In genomic region chr11:86418929-86419328, GRCh38 we compare ENCODE assay signal across 9 cellular contexts. TPM values are rescaled to one million over a fixed set of nuclear protein-coding genes. Genes with fewer than 3 reads are reported as not detected.
A peak's percentile ranks its signal among the peaks of the same experiment; 100 is the strongest.
DNase-seq lines count a peak whose midpoint lies in the region; ATAC-seq and TF ChIP-seq lines count a peak whose summit lies in the region.
"Had no signal": no experiment of that assay in that cellular context is flagged by ENCODE, and none has a peak within 500 bp of the region (broad histone marks: within the 10 kb centered on the region; RNA-seq: fewer than 3 reads in every experiment).

No MANE protein-coding gene starts in this region.

- H3K4me1 ChIP-seq in breast epithelium: no peaks in the 10 kb centered on the region
- peaks cover 7% of the 10 kb centered on the region for H3K4me1 ChIP-seq in Loucy (ENCODE audit: insufficient read depth, low read length, poor library complexity, severe bottlenecking)
- no peaks in the 10 kb centered on the region for H3K4me1 ChIP-seq in MM.1S (ENCODE audit: low read length)
- H3K4me1 ChIP-seq in upper lobe of right lung: no peaks in the 10 kb centered on the region

- H2AFZ ChIP-seq in Loucy (ENCODE audit: low read length) (no peak overlapping the region), MM.1S (ENCODE audit: low read length) (no peak overlapping the region)

- H3K4me3 Mint-ChIP-seq in MCF 10A (ENCODE audit: unreplicated experiment) (no peak overlapping the region), type B pancreatic cell (no peak overlapping the region)

- H3K9ac ChIP-seq in Loucy (ENCODE audit: low read depth, low read length, poor library complexity, severe bottlenecking) (no peak overlapping the region), MM.1S (ENCODE audit: low read length) (no peak overlapping the region)

- POLR2A ChIA-PET in MCF 10A (lab: Yijun Ruan, JAX): interaction anchor here (1.0 kb wide), 1 partner anchor 58 kb away, joined by 3 read pairs; no protein-coding TSS in a partner anchor

- H3K4me2 ChIP-seq in Loucy (ENCODE audit: low read depth, low read length, poor library complexity, severe bottlenecking) (no peak overlapping the region), MM.1S (ENCODE audit: low read depth, low read length) (no peak overlapping the region)

- H3K27me3 ChIP-seq in breast epithelium (no peaks in the 10 kb centered on the region), Loucy (ENCODE audit: insufficient read depth, low read length, poor library complexity, severe bottlenecking) (no peaks in the 10 kb centered on the region), MM.1S (replicated peaks; ENCODE audit: insufficient read depth, low read length) (no peaks in the 10 kb centered on the region), upper lobe of right lung (no peaks in the 10 kb centered on the region)

- peak; percentile 30 for DNase-seq in MCF 10A (ENCODE audit: unreplicated experiment)
- no peak for DNase-seq in breast epithelium (ENCODE audit: low spot score in 2 of 2)
- peak in 1 of 2 donors; percentile 24 for DNase-seq in cardiac fibroblast (ENCODE audit: low read depth in 2 of 2)
- no peak for DNase-seq in type B pancreatic cell (ENCODE audit: extremely low spot score, unreplicated experiment)
- no peak for DNase-seq in MM.1S
- no peak for DNase-seq in upper lobe of right lung
- DNase-seq: DMS79 treated with DMSO at 0.1 percent for 48 hours had no signal

- H3K9me2 ChIP-seq in Loucy (replicated peaks; ENCODE audit: low read depth, low read length) (no peaks in the 10 kb centered on the region), MM.1S (replicated peaks; ENCODE audit: insufficient read depth, low read length) (no peaks in the 10 kb centered on the region)

- no peaks in the 10 kb centered on the region for H3K36me3 ChIP-seq in breast epithelium
- no peaks in the 10 kb centered on the region for H3K36me3 ChIP-seq in Loucy (ENCODE audit: insufficient read depth, low read length)
- H3K36me3 ChIP-seq in MM.1S (replicated peaks; ENCODE audit: insufficient read depth, low read length): no peaks in the 10 kb centered on the region
- no peaks in the 10 kb centered on the region for H3K36me3 ChIP-seq in upper lobe of right lung

- H3K9me3 ChIP-seq in breast epithelium (no peaks in the 10 kb centered on the region), Loucy (ENCODE audit: insufficient read depth, low read depth, low read length) (no peaks in the 10 kb centered on the region), MM.1S (replicated peaks; ENCODE audit: insufficient read depth, low read length) (no peaks in the 10 kb centered on the region), upper lobe of right lung (no peaks in the 10 kb centered on the region)

- TF ChIP-seq CTCF in MCF 10A (IDR thresholded peaks at IDR 0.05; ENCODE audit: unreplicated experiment) (peak; percentile 10), breast epithelium (IDR thresholded peaks at IDR 0.05) (no peak), Loucy (conservative IDR thresholded peaks at IDR 0.05; ENCODE audit: low read length) (peak; percentile 59), cardiac fibroblast (IDR thresholded peaks at IDR 0.05; ENCODE audit: low read depth, low read length) (peak; percentile 12), type B pancreatic cell (conservative IDR thresholded peaks at IDR 0.05) (peak; percentile 50), MM.1S (IDR thresholded peaks at IDR 0.05; ENCODE audit: low read length) (no peak), upper lobe of right lung (IDR thresholded peaks at IDR 0.05) (no peak)

- no TSS peak for BruUV-seq in MCF 10A (replicated peaks; lab: Mats Ljungman, UMichigan)

- no peaks in the 10 kb centered on the region for H4K20me1 ChIP-seq in Loucy (ENCODE audit: insufficient read depth, low read length, poor library complexity, severe bottlenecking)
- no peaks in the 10 kb centered on the region for H4K20me1 ChIP-seq in MM.1S (ENCODE audit: insufficient read depth, low read length)

- no peaks in the 10 kb centered on the region for H3K4me1 Mint-ChIP-seq in MCF 10A (ENCODE audit: insufficient read depth, unreplicated experiment)
- no peaks in the 10 kb centered on the region for H3K4me1 Mint-ChIP-seq in type B pancreatic cell (ENCODE audit: unreplicated experiment)

- H3K36me3 Mint-ChIP-seq in MCF 10A (ENCODE audit: insufficient read depth, unreplicated experiment): no peaks in the 10 kb centered on the region
- no peaks in the 10 kb centered on the region for H3K36me3 Mint-ChIP-seq in type B pancreatic cell

- H3K9me3 Mint-ChIP-seq in MCF 10A (ENCODE audit: unreplicated experiment) (no peaks in the 10 kb centered on the region), type B pancreatic cell (no peaks in the 10 kb centered on the region)

- H3K4me3 ChIP-seq in breast epithelium (no peak overlapping the region), Loucy (ENCODE audit: low read length, poor library complexity, severe bottlenecking) (no peak overlapping the region), cardiac fibroblast (replicated peaks in 1 of 2; ENCODE audit: low read depth in 2 of 2, low read length in 2 of 2) (no peak overlapping the region), MM.1S (ENCODE audit: low read length) (no peak overlapping the region), upper lobe of right lung (no peak overlapping the region)

- no peaks in the 10 kb centered on the region for H3F3A ChIP-seq in Loucy (ENCODE audit: low read depth)
- H3F3A ChIP-seq in MM.1S (ENCODE audit: insufficient read depth, low read length): no peaks in the 10 kb centered on the region

- ATAC-seq in upper lobe of right lung (no peak), HG03354 (IDR thresholded peaks at IDR 0.05; ENCODE audit: poor library complexity, severe bottlenecking, unreplicated experiment) (no peak)

- intact Hi-C loops in MCF 10A (cut with micrococcal nuclease) (loop anchor here (10.0 kb wide), 1 partner anchor 564 kb away; the partner anchor contains the start of gene CCDC83), breast epithelium (cut with DNase I; ENCODE audit: low total_unique reads) (no loop called here), upper lobe of right lung (cut with DNase I) (no loop called here)

- H3K79me2 ChIP-seq in Loucy (ENCODE audit: insufficient read depth, low read length) (no peaks in the 10 kb centered on the region), MM.1S (ENCODE audit: low read length) (no peaks in the 10 kb centered on the region)

- H3K27me3 Mint-ChIP-seq in MCF 10A (ENCODE audit: insufficient read depth, unreplicated experiment) (no peaks in the 10 kb centered on the region), type B pancreatic cell (no peaks in the 10 kb centered on the region)

- H3K27ac ChIP-seq in breast epithelium (no peak overlapping the region), MM.1S (ENCODE audit: low read length) (no peak overlapping the region), upper lobe of right lung (no peak overlapping the region)

- TF ChIP-seq POLR2A in breast epithelium (IDR thresholded peaks at IDR 0.05): no peak

- no peak overlapping the region for H3K27ac Mint-ChIP-seq in MCF 10A (ENCODE audit: low read depth, unreplicated experiment)
- no peak overlapping the region for H3K27ac Mint-ChIP-seq in type B pancreatic cell

- CTCF ChIA-PET in MCF 10A (lab: Yijun Ruan, JAX): interaction anchor here (0.5 to 7.4 kb wide), 14 partner anchors 20 to 631 kb away, joined by 3 to 81 read pairs (median 3); no protein-coding TSS in a partner anchor

RNA-seq across cellular contexts. Expression of gene CCDC81, which starts 44.2 kb away (rescaled TPM):
- 0.47 and 1.7 TPM in 2 replicates for total RNA-seq in MCF 10A (2022)
- 1 to 10 TPM in 2 of 3 donors, under 1 TPM in 1; 0.96 to 1.3 (median 1.2) TPM for total RNA-seq in breast epithelium
- 0.79 and 3.2 TPM in 2 replicates for total RNA-seq in type B pancreatic cell (ENCODE audit: low replicate concordance)
- total RNA-seq in upper lobe of right lung: 0.38 TPM

Comparison
In these comparisons a context has a peak if more than half of its experiments do, and no peak if none do; other contexts are left out.
1. CTCF ChIP-seq: peak in MCF 10A (single experiment), Loucy (single experiment), cardiac fibroblast (single experiment) and type B pancreatic cell (single experiment); none in breast epithelium (0 of 3), MM.1S (single experiment) and upper lobe of right lung (single experiment).